8 cellular contexts compared by ENCODE assay signal in genomic region chr1:28512058-28512611, GRCh38.
A peak's percentile ranks its signal among the peaks of the same experiment; 100 is the strongest.
DNase-seq lines count a peak whose midpoint lies in the region; ATAC-seq and TF ChIP-seq lines count a peak whose summit lies in the region.
"Had no signal": no experiment of that assay in that cellular context is flagged by ENCODE, and none has a peak within 500 bp of the region (broad histone marks: within the 10 kb centered on the region; RNA-seq: fewer than 3 reads in every experiment).

No MANE protein-coding gene starts in this region.

- ATAC-seq in HG03442 (IDR thresholded peaks at IDR 0.05; ENCODE audit: unreplicated experiment) (no peak), GM18909 (IDR thresholded peaks at IDR 0.05; ENCODE audit: poor library complexity, unreplicated experiment) (no peak)

- no peaks in the 10 kb centered on the region for H3K27me3 Mint-ChIP-seq in activated naive CD4-positive, alpha-beta T cell treated with anti-CD3 and anti-CD28 coated beads, Interleukin-2, amount 10 ng/mL, durations not matched to agents 7 days and 5 days
- H3K27me3 Mint-ChIP-seq in nephron progenitor cell (ENCODE audit: low read depth, poor library complexity): peaks cover 3% of the 10 kb centered on the region

- peak overlapping the region; percentile 76 for H3K27ac Mint-ChIP-seq in activated naive CD4-positive, alpha-beta T cell treated with anti-CD3 and anti-CD28 coated beads, Interleukin-2, amount 10 ng/mL, durations not matched to agents 7 days and 5 days
- peak overlapping the region; percentile 82 for H3K27ac Mint-ChIP-seq in nephron progenitor cell

- CTCF ChIA-PET in activated naive CD4-positive, alpha-beta T cell treated with anti-CD3 and anti-CD28 coated beads, Interleukin-2, amount 10 ng/mL, durations not matched to agents 7 days and 5 days (lab: Charles Lee): no interaction called here

- no peaks in the 10 kb centered on the region for H3K9me3 Mint-ChIP-seq in activated naive CD4-positive, alpha-beta T cell treated with anti-CD3 and anti-CD28 coated beads, Interleukin-2, amount 10 ng/mL, durations not matched to agents 7 days and 5 days
- H3K9me3 Mint-ChIP-seq in nephron progenitor cell: peaks cover 6% of the 10 kb centered on the region

- peak overlapping the region; percentile 42 for H3K4me3 Mint-ChIP-seq in activated naive CD4-positive, alpha-beta T cell treated with anti-CD3 and anti-CD28 coated beads, Interleukin-2, amount 10 ng/mL, durations not matched to agents 7 days and 5 days
- H3K4me3 Mint-ChIP-seq in nephron progenitor cell: no peak overlapping the region

- TF ChIP-seq CTCF in nephron progenitor cell (IDR thresholded peaks at IDR 0.05): no peak

- in situ Hi-C loops in KBM-7 (cut with MboI; ENCODE audit: low pct_unique_long_range_greater_than_20kb, low sequenced_read_pairs): no loop called here

- peaks cover 67% of the 10 kb centered on the region for H3K36me3 Mint-ChIP-seq in activated naive CD4-positive, alpha-beta T cell treated with anti-CD3 and anti-CD28 coated beads, Interleukin-2, amount 10 ng/mL, durations not matched to agents 7 days and 5 days
- H3K36me3 Mint-ChIP-seq in nephron progenitor cell (ENCODE audit: low read depth): peaks cover 69% of the 10 kb centered on the region

- peak; percentile 53 for DNase-seq in EL
- peak; percentile 60 for DNase-seq in KBM-7
- DNase-seq in activated naive CD4-positive, alpha-beta T cell treated with anti-CD3 and anti-CD28 coated beads, Interleukin-2, amount 10 ng/mL, durations not matched to agents 7 days and 5 days: no peak
- DNase-seq in nephron progenitor cell: no peak
- DNase-seq in effector CD8-positive, alpha-beta T cell (lab: John Stamatoyannopoulos, UW): no peak
- DNase-seq: KG1 had no signal

- peaks cover 55% of the 10 kb centered on the region for H3K4me1 Mint-ChIP-seq in activated naive CD4-positive, alpha-beta T cell treated with anti-CD3 and anti-CD28 coated beads, Interleukin-2, amount 10 ng/mL, durations not matched to agents 7 days and 5 days
- H3K4me1 Mint-ChIP-seq in nephron progenitor cell: peaks cover 36% of the 10 kb centered on the region

Comparison
In these comparisons a context has a peak if more than half of its experiments do, and no peak if none do; other contexts are left out.
1. DNase-seq: peak in EL (single experiment) and KBM-7 (single experiment); none in activated naive CD4-positive, alpha-beta T cell treated with anti-CD3 and anti-CD28 coated beads, Interleukin-2, amount 10 ng/mL, durations not matched to agents 7 days and 5 days (single experiment), nephron progenitor cell (single experiment) and effector CD8-positive, alpha-beta T cell (single experiment).